ENCODE assay signal across 9 cellular contexts in the genomic region with DNA sequence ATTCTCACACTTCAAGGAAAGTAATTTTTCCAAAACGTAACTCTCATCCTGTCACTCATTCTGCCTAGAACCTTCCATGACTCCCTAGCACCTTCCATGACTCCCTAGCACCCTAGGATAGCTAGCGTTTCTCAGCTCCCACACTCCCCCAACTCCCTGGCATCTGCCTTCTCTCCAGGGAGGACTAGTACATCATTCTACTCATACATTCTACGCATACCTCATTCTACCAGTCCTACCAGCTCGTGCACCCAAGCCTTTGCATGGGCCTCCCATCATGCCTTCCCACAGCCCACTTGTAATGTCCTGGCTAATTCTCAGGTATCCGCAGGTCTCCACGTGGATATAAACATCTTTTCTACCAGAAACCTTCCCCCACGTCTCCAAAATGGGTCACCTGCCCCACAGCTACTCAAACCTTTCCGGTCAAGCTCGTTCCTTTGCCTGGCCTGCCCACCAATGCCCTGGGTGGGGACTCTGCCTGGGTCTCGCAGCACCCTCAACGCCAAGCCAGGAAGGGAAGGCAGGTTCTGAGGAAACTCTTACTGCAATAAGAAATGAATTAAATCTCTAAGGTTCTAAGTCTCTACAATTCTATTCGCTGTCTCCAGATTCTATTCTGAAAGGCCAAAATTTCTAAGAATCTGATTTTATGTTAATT. TPM values are rescaled to one million over a fixed set of nuclear protein-coding genes. Genes with fewer than 3 reads are reported as not detected.
A peak's percentile ranks its signal among the peaks of the same experiment; 100 is the strongest.
DNase-seq lines count a peak whose midpoint lies in the region; ATAC-seq and TF ChIP-seq lines count a peak whose summit lies in the region.
"Had no signal": no experiment of that assay in that cellular context is flagged by ENCODE, and none has a peak within 500 bp of the region (broad histone marks: within the 10 kb centered on the region; RNA-seq: fewer than 3 reads in every experiment).

No MANE protein-coding gene starts in this region.

- peaks cover 4% of the 10 kb centered on the region for H3K9me3 ChIP-seq in CD8-positive, alpha-beta memory T cell (ENCODE audit: low read length)
- H3K9me3 ChIP-seq in Peyer's patch (no peaks in the 10 kb centered on the region), ovary (no peaks in the 10 kb centered on the region)

- TF ChIP-seq CTCF in Peyer's patch (IDR thresholded peaks at IDR 0.05) = no peak
- TF ChIP-seq CTCF in epithelial cell of esophagus (IDR thresholded peaks at IDR 0.05; ENCODE audit: insufficient read depth, low read depth, low read length, missing control alignments) = no peak
- no peak for TF ChIP-seq CTCF in ovary (IDR thresholded peaks at IDR 0.05)

- H3K9me3 Mint-ChIP-seq in CD8-positive, alpha-beta memory T cell = peaks cover 0 to 9% (median 4%) of the 10 kb centered on the region in 5 donors

- H3K4me3 Mint-ChIP-seq in CD8-positive, alpha-beta memory T cell = peak overlapping the region; percentile 44 to 85 (median 77)

- peak overlapping the region; percentile 33 for H3K27ac ChIP-seq in CD8-positive, alpha-beta memory T cell (ENCODE audit: low read depth, low read length)
- H3K27ac ChIP-seq in Peyer's patch = no peak overlapping the region
- H3K27ac ChIP-seq in ovary = no peak overlapping the region

- ATAC-seq in HG03442 (IDR thresholded peaks at IDR 0.05; ENCODE audit: unreplicated experiment) (no peak), GM19452 (IDR thresholded peaks at IDR 0.05; ENCODE audit: unreplicated experiment) (no peak), GM21529 (IDR thresholded peaks at IDR 0.05; ENCODE audit: unreplicated experiment) (no peak)

- no peak for TF ChIP-seq EP300 in ovary (IDR thresholded peaks at IDR 0.05)

- peaks cover 0 to 2% of the 10 kb centered on the region in 2 donors for H3K27me3 Mint-ChIP-seq in CD8-positive, alpha-beta memory T cell

- TF ChIP-seq POLR2A in Peyer's patch (IDR thresholded peaks at IDR 0.05) (no peak), ovary (IDR thresholded peaks at IDR 0.05) (no peak)

- peak overlapping the region in 6 of 8 donors; percentile 5 to 88 (median 41) for H3K27ac Mint-ChIP-seq in CD8-positive, alpha-beta memory T cell

- peaks cover 9% of the 10 kb centered on the region for H3K4me1 ChIP-seq in CD8-positive, alpha-beta memory T cell (ENCODE audit: insufficient read depth, low read length)
- H3K4me1 ChIP-seq in Peyer's patch = peaks cover 0 to 25% (median 3%) of the 10 kb centered on the region in 4 donors
- H3K4me1 ChIP-seq in ovary (ENCODE audit: insufficient read depth) = peaks cover 3% of the 10 kb centered on the region

- peak overlapping the region; percentile 62 for H3K4me3 ChIP-seq in CD8-positive, alpha-beta memory T cell (ENCODE audit: low read length)
- peak overlapping the region; percentile 60 to 88 (median 80) for H3K4me3 ChIP-seq in Peyer's patch
- peak overlapping the region; percentile 57 for H3K4me3 ChIP-seq in epithelial cell of esophagus (ENCODE audit: low read length)
- peak overlapping the region; percentile 51 for H3K4me3 ChIP-seq in ovary

- POLR2A ChIA-PET in CD8-positive, alpha-beta memory T cell (lab: Charles Lee) = no interaction called here

- WGBS in ovary, 3 donors = 25 to 36% (median 27%) methylated on average over 12 of the region's 12 CpGs

- no peaks in the 10 kb centered on the region for H3K36me3 ChIP-seq in CD8-positive, alpha-beta memory T cell (ENCODE audit: insufficient read depth, low read length)
- H3K36me3 ChIP-seq in Peyer's patch = peaks cover 0 to under 1% (median 0%) of the 10 kb centered on the region in 3 donors
- no peaks in the 10 kb centered on the region for H3K36me3 ChIP-seq in ovary

- no peak for DNase-seq in CD8-positive, alpha-beta memory T cell
- DNase-seq in Peyer's patch = peak in 1 of 3 donors; percentile 38
- peak; percentile 19 for DNase-seq in epithelial cell of esophagus (ENCODE audit: low read depth)
- no peak for DNase-seq in ovary
- no peak for DNase-seq in OCI-M1 (lab: John Stamatoyannopoulos, UW)
- DNase-seq: NK-92 treated with Interleukin-12 subunit alpha and Interleukin-12 subunit beta, amount 100 ng/mL, for 24 hours had no signal

- H3K36me3 Mint-ChIP-seq in CD8-positive, alpha-beta memory T cell = peaks cover 3 to 9% (median 4%) of the 10 kb centered on the region in 3 donors

- intact Hi-C loops in ovary (cut with DNase I) = no loop called here

- H3K27me3 ChIP-seq in CD8-positive, alpha-beta memory T cell (ENCODE audit: insufficient read depth, low read length, poor library complexity, severe bottlenecking) = no peaks in the 10 kb centered on the region
- H3K27me3 ChIP-seq in Peyer's patch (no peaks in the 10 kb centered on the region), ovary (no peaks in the 10 kb centered on the region)

- H3K4me1 Mint-ChIP-seq in CD8-positive, alpha-beta memory T cell = peaks cover 30 to 46% (median 34%) of the 10 kb centered on the region in 3 donors

- CTCF ChIA-PET in CD8-positive, alpha-beta memory T cell (lab: Charles Lee) = interaction anchor here (0.6 to 0.8 kb wide), 2 partner anchors 11 to 13 kb away, joined by 4 to 5 read pairs; no protein-coding TSS in a partner anchor

RNA-seq across cellular contexts. Expression of a gene that starts 0.9 kb away (rescaled TPM):
- total RNA-seq in CD8-positive, alpha-beta memory T cell = 10 to 100 TPM; 16.8 to 17.5 TPM
- 9.0 TPM for polyA plus RNA-seq in CD8-positive, alpha-beta memory T cell
- total RNA-seq in Peyer's patch = 10 to 100 TPM; 39.8 to 79.6 (median 54.6) TPM
- total RNA-seq in ovary = 10 to 100 TPM; 11.8 to 29.3 (median 18.6) TPM
- polyA plus RNA-seq in ovary = 10 to 100 TPM in 1 of 2 donors, 1 to 10 TPM in 1; 7.4 to 12.9 TPM

RNA-seq across cellular contexts. Expression of a gene that starts 12.0 kb away (rescaled TPM):
- total RNA-seq in CD8-positive, alpha-beta memory T cell = 1 to 10 TPM; 4.7 to 4.9 TPM
- 5.2 TPM for polyA plus RNA-seq in CD8-positive, alpha-beta memory T cell
- total RNA-seq in Peyer's patch (100 to 1,000 TPM in 2 of 4 donors, 10 to 100 TPM in 2; 73.6 to 118 (median 93.0) TPM), ovary (1 to 10 TPM in 5 of 7 donors, under 1 TPM in 2; 0.23 to 7.0 (median 1.4) TPM)
- 1 to 10 TPM in 1 of 2 donors, under 1 TPM in 1; 0.51 to 3.5 TPM for polyA plus RNA-seq in ovary

Comparison
In these comparisons a context has a peak if more than half of its experiments do, and no peak if none do; other contexts are left out.
1. RNA of a gene that starts 12.0 kb away (total RNA-seq): 73.6 to 118 TPM in Peyer's patch; 4.7 to 4.9 TPM in CD8-positive, alpha-beta memory T cell and 0.23 to 7.0 TPM in ovary; every median in the first group is over 4 times any median in the second.
2. Peak in every context shown above with its lines, with median percentiles within 50 percentile points of each other: H3K4me3 ChIP-seq.